ENCODE assay signal across 17 cellular contexts in the genomic region with DNA sequence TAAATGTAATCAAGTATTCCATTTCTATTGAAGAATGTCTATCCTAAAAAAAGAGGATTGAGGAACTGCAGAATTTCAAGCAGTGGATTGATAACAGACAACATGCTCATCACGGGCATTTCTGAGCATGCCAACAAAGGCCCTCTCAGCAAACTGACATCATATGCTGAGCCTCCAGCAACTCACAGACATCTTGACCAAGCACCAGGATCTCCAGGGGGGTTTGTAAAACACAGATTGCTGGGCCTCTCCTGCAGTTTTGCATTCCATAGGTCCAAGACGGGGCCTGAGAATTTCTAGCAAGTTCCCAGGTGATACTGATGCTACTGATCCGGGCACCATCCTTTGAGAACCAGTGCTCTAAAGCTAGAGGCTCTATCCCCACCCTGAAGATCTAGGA.
A peak's percentile ranks its signal among the peaks of the same experiment; 100 is the strongest.
DNase-seq lines count a peak whose midpoint lies in the region; ATAC-seq and TF ChIP-seq lines count a peak whose summit lies in the region.
"Had no signal": no experiment of that assay in that cellular context is flagged by ENCODE, and none has a peak within 500 bp of the region (broad histone marks: within the 10 kb centered on the region; RNA-seq: fewer than 3 reads in every experiment).

No MANE protein-coding gene starts in this region.

- H3K27me3 ChIP-seq in HUES48 (ENCODE audit: control insufficient read depth, insufficient read depth, low read length) = no peaks in the 10 kb centered on the region
- H3K27me3 ChIP-seq in thoracic aorta (replicated peaks; ENCODE audit: insufficient read depth) = no peaks in the 10 kb centered on the region

- DNase-seq in cerebellar cortex (ENCODE audit: low spot score) (peak; percentile 17), thoracic aorta (ENCODE audit: low spot score) (no peak), NCI-H128 (lab: John Stamatoyannopoulos, UW; ENCODE audit: unreplicated experiment) (no peak)
- DNase-seq: activated CD4-positive, alpha-beta memory T cell treated with anti-CD3 and anti-CD28 coated beads, Interleukin-2, amount 10 ng/mL, durations not matched to agents 7 days and 5 days; effector CD4-positive, alpha-beta T cell; mammary epithelial cell; NCI-H1694 treated with DMSO at 0.1 percent for 48 hours; NCI-H510A; occipital lobe; small intestine; stimulated activated naive CD4-positive, alpha-beta T cell had no signal

- WGBS in mesodermal cell (ENCODE audit: insufficient coverage in 2 of 2), 2 experiments = 80 to 89% methylated on average over 3 of the region's 3 CpGs

- H3K27ac ChIP-seq in HUES48 (ENCODE audit: low read depth, low read length) = peak overlapping the region; percentile 93
- H3K27ac ChIP-seq in mesodermal cell (ENCODE audit: low read depth, low read length, severe bottlenecking) = peak overlapping the region; percentile 81
- H3K27ac ChIP-seq in thoracic aorta = peak overlapping the region; percentile 49 to 79
- H3K27ac ChIP-seq: HL-60 had no signal

- ATAC-seq in thoracic aorta (ENCODE audit: insufficient number of reproducible peaks, low FRiP score, low read depth) (no peak), HG02884 (IDR thresholded peaks at IDR 0.05; ENCODE audit: unreplicated experiment) (no peak), GM21360 (IDR thresholded peaks at IDR 0.05; ENCODE audit: unreplicated experiment) (no peak)
- ATAC-seq: HCT116 had no signal

- peak overlapping the region; percentile 27 for H3K9ac ChIP-seq in HUES48 (ENCODE audit: low read depth, low read length)

- H3K36me3 ChIP-seq in HUES48 (ENCODE audit: control insufficient read depth, insufficient read depth, low read length) (no peaks in the 10 kb centered on the region), mesodermal cell (ENCODE audit: control insufficient read depth, insufficient read depth, low read length) (no peaks in the 10 kb centered on the region), thoracic aorta (no peaks in the 10 kb centered on the region)

- no peak overlapping the region for H3K4me3 ChIP-seq in HUES48 (ENCODE audit: low read depth, low read length)
- no peak overlapping the region for H3K4me3 ChIP-seq in mesodermal cell (ENCODE audit: extremely low read depth, insufficient read depth, low read length, poor library complexity, severe bottlenecking)
- no peak overlapping the region for H3K4me3 ChIP-seq in thoracic aorta

- no peak for TF ChIP-seq CTCF in thoracic aorta (IDR thresholded peaks at IDR 0.05)

- H3K4me1 ChIP-seq in HUES48 (ENCODE audit: control insufficient read depth, insufficient read depth, low read length) (peaks cover 50% of the 10 kb centered on the region), mesodermal cell (ENCODE audit: control insufficient read depth, insufficient read depth, low read length, poor library complexity, severe bottlenecking) (peaks cover 26% of the 10 kb centered on the region), thoracic aorta (ENCODE audit: control insufficient read depth in 1 of 2, low read depth in 2 of 2) (peaks cover 25 to 46% of the 10 kb centered on the region in 2 donors)

- H3K9me3 ChIP-seq in HUES48 (ENCODE audit: control insufficient read depth, insufficient read depth, low read length) (no peaks in the 10 kb centered on the region), mesodermal cell (ENCODE audit: control insufficient read depth, low read length) (no peaks in the 10 kb centered on the region), thoracic aorta (no peaks in the 10 kb centered on the region)
